In the genomic region with DNA sequence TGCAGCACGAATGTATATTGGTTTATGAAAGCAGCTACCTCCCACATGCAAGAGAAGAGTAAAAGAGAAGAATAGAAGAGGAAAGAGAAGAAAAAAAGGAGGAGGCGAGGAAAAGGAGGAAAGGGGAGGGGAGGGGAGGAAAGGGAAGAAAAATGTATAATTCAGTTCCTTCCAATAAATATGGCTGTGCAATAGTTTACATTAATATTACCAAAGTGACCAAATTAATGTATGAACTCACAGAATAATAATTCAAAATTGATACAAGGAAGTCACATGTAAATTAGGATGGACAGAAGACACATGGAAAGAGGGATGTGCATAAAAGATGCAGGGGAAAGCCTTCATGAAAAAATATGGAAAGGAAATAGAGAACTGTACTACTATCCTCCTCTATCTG, we compare ENCODE assay signal across 29 cellular contexts.
"Had no signal": no experiment of that assay in that cellular context is flagged by ENCODE, and none has a peak within 500 bp of the region (broad histone marks: within the 10 kb centered on the region; RNA-seq: fewer than 3 reads in every experiment).

No MANE protein-coding gene starts in this region.

- H3K27me3 ChIP-seq: colonic mucosa, dorsolateral prefrontal cortex, esophagus muscularis mucosa, esophagus squamous epithelium, foreskin keratinocyte, gastrocnemius medialis, gastroesophageal sphincter, heart left ventricle, heart right ventricle had no signal

- H3K4me3 Mint-ChIP-seq: dendritic cell treated with granulocyte-macrophage colony-stimulating factor and Interleukin-4, amounts not matched to agents 40 ng/mL and 50 ng/mL, for 4 days; effector memory CD8-positive, alpha-beta T cell; endodermal cell had no signal

- H3K27ac ChIP-seq: colonic mucosa, coronary artery, dorsolateral prefrontal cortex, epithelial cell of prostate, esophagus muscularis mucosa, esophagus squamous epithelium, foreskin keratinocyte, gastrocnemius medialis, gastroesophageal sphincter, heart left ventricle, heart right ventricle had no signal

- FAIRE-seq: colon, endometrium, endothelial cell of umbilical vein, frontal cortex had no signal

- H3K4me1 ChIP-seq: colonic mucosa had no signal

- H3K9me3 ChIP-seq: colonic mucosa, esophagus muscularis mucosa, esophagus squamous epithelium, gastrocnemius medialis, gastroesophageal sphincter, heart left ventricle, heart right ventricle had no signal

- DNase-seq: colonic mucosa; cortex of kidney; dermis blood vessel endothelial cell; dorsolateral prefrontal cortex; effector CD4-positive, alpha-beta T cell; effector CD8-positive, alpha-beta T cell; effector memory CD4-positive, alpha-beta T cell; effector memory CD8-positive, alpha-beta T cell; endodermal cell; erythroblast; esophagus squamous epithelium; foreskin fibroblast; foreskin keratinocyte; foreskin melanocyte; gastrocnemius medialis; glutamatergic neuron; head of caudate nucleus; heart left ventricle; heart right ventricle had no signal

- H3K27ac Mint-ChIP-seq: dendritic cell treated with granulocyte-macrophage colony-stimulating factor and Interleukin-4, amounts not matched to agents 40 ng/mL and 50 ng/mL, for 4 days; effector memory CD8-positive, alpha-beta T cell; endodermal cell had no signal

- H3K4me3 ChIP-seq: colonic mucosa, coronary artery, dorsolateral prefrontal cortex, esophagus muscularis mucosa, esophagus squamous epithelium, gastrocnemius medialis, gastroesophageal sphincter, heart left ventricle, heart right ventricle had no signal

- H3K27me3 Mint-ChIP-seq: dendritic cell treated with granulocyte-macrophage colony-stimulating factor and Interleukin-4, amounts not matched to agents 40 ng/mL and 50 ng/mL, for 4 days had no signal

- ATAC-seq: effector memory CD8-positive, alpha-beta T cell; esophagus mucosa; foreskin keratinocyte; gastrocnemius medialis; gastroesophageal sphincter; heart left ventricle; heart right ventricle had no signal

- H3K9me3 Mint-ChIP-seq: dendritic cell treated with granulocyte-macrophage colony-stimulating factor and Interleukin-4, amounts not matched to agents 40 ng/mL and 50 ng/mL, for 4 days; effector memory CD8-positive, alpha-beta T cell had no signal

- H3K36me3 ChIP-seq: colonic mucosa, esophagus muscularis mucosa, esophagus squamous epithelium, gastrocnemius medialis, gastroesophageal sphincter, heart left ventricle, heart right ventricle had no signal
